ENCODE assay signal across 23 cellular contexts in genomic region chr1:62424412-62424811, GRCh38. TPM values are rescaled to one million over a fixed set of nuclear protein-coding genes. Genes with fewer than 3 reads are reported as not detected.
DNase-seq lines count a peak whose midpoint lies in the region; ATAC-seq, FAIRE-seq and TF ChIP-seq lines count a peak whose summit lies in the region.
"Had no signal": no experiment of that assay in that cellular context is flagged by ENCODE, and none has a peak within 500 bp of the region (broad histone marks: within the 10 kb centered on the region; RNA-seq: fewer than 3 reads in every experiment).

No MANE protein-coding gene starts in this region.

- no peak for FAIRE-seq in K562 (lab: Jason Lieb, UNC)
- FAIRE-seq: frontal cortex had no signal

- no peaks in the 10 kb centered on the region for H4K20me1 ChIP-seq in K562 (replicated peaks; ENCODE audit: control insufficient read depth, insufficient read depth, low read length)

- no peak for TF ChIP-seq EP300 in K562 (IDR thresholded peaks at IDR 0.05; ENCODE audit: low read length)

- no peak overlapping the region for H4K8ac ChIP-seq in mesenchymal stem cell (ENCODE audit: low read length)

- no peak overlapping the region for H3K18ac ChIP-seq in mesenchymal stem cell (ENCODE audit: low read depth in 1 of 2, low read length in 2 of 2)

- H3K27ac ChIP-seq in K562 (ENCODE audit: extremely low read depth, low read depth, low read length) (no peak overlapping the region), mesenchymal stem cell (ENCODE audit: low read length, poor library complexity, severe bottlenecking) (no peak overlapping the region)
- H3K27ac ChIP-seq: colonic mucosa, psoas muscle, SJSA1 had no signal

- no peaks in the 10 kb centered on the region for H3K9me3 Mint-ChIP-seq in stimulated activated effector memory CD8-positive, alpha-beta T cell treated with anti-CD3 and anti-CD28 coated beads, Interleukin-12 subunit alpha, Interleukin-12 subunit beta, amount 100 ng/mL, for 72 hours
- H3K9me3 Mint-ChIP-seq in T-helper 2 cell treated with Interferon-gamma antibody and Interleukin-4, amounts not matched to agents 5 μg/mL and 100 μg/mL, for 36 hours: no peaks in the 10 kb centered on the region
- H3K9me3 Mint-ChIP-seq: activated T-cell treated with anti-CD3 and anti-CD28 coated beads, Interleukin-2, amount 50 U/mL, for 72 hours; CD4-positive, alpha-beta T cell had no signal

- DNase-seq in AG20443 (ENCODE audit: low spot score): peak; percentile 40
- peak; percentile 12 for DNase-seq in HFF-Myc (ENCODE audit: extremely low read depth, low read depth)
- peak in 2 of 4 experiments; percentile 12 to 29 for DNase-seq in K562 (ENCODE audit: extremely low read depth in 1 of 4, low spot score in 3 of 4)
- no peak for DNase-seq in mesenchymal stem cell
- no peak for DNase-seq in stimulated activated effector memory CD8-positive, alpha-beta T cell treated with anti-CD3 and anti-CD28 coated beads, Interleukin-12 subunit alpha, Interleukin-12 subunit beta, amount 100 ng/mL, for 72 hours (ENCODE audit: low spot score in 2 of 2)
- DNase-seq in cardiac septum (ENCODE audit: low spot score): no peak
- DNase-seq in T-helper 2 cell treated with Interferon-gamma antibody and Interleukin-4, amounts not matched to agents 5 μg/mL and 100 μg/mL, for 36 hours (ENCODE audit: low spot score): no peak
- DNase-seq: activated CD8-positive, alpha-beta memory T cell treated with anti-CD3 and anti-CD28 coated beads for 24 hours; activated T-cell treated with anti-CD3 and anti-CD28 coated beads, Interleukin-2, amount 50 U/mL, for 72 hours; CD4-positive, alpha-beta T cell; colonic mucosa; left cardiac atrium; MM.1S; NCI-H1694 treated with DMSO at 0.1 percent for 48 hours; NCI-H2227 treated with DMSO at 0.1 percent for 48 hours; psoas muscle; stimulated activated CD4-positive, alpha-beta T cell treated with anti-CD3 and anti-CD28 coated beads, Interleukin-4, amount 100 ng/mL, for 4 hours had no signal

- TF ChIP-seq CTCF in HFF-Myc (IDR thresholded peaks at IDR 0.05; ENCODE audit: low read depth, low read length, missing control alignments) (no peak), K562 (IDR thresholded peaks at IDR 0.05 in 2 of 3, conservative IDR thresholded peaks at IDR 0.05 in 1 of 3; ENCODE audit: insufficient read depth in 2 of 3, low read depth in 1 of 3, low read length in 3 of 3) (no peak)

- H3K4me3 ChIP-seq in HFF-Myc (replicated peaks; ENCODE audit: low read depth, low read length) (no peak overlapping the region), K562 (no peak overlapping the region), mesenchymal stem cell (ENCODE audit: insufficient read depth in 1 of 2, low read depth in 1 of 2, low read length in 2 of 2) (no peak overlapping the region)
- H3K4me3 ChIP-seq: colonic mucosa, psoas muscle, SJSA1 had no signal

- no peak overlapping the region for H2BK5ac ChIP-seq in mesenchymal stem cell (ENCODE audit: low read depth, low read length, poor library complexity, severe bottlenecking)

- no peaks in the 10 kb centered on the region for H3K36me3 Mint-ChIP-seq in stimulated activated effector memory CD8-positive, alpha-beta T cell treated with anti-CD3 and anti-CD28 coated beads, Interleukin-12 subunit alpha, Interleukin-12 subunit beta, amount 100 ng/mL, for 72 hours
- no peaks in the 10 kb centered on the region for H3K36me3 Mint-ChIP-seq in T-helper 2 cell treated with Interferon-gamma antibody and Interleukin-4, amounts not matched to agents 5 μg/mL and 100 μg/mL, for 36 hours (ENCODE audit: low read depth)
- H3K36me3 Mint-ChIP-seq: activated naive CD8-positive, alpha-beta T cell; mesothelial cell of epicardium had no signal

- peaks cover 0 to 13% of the 10 kb centered on the region in 2 experiments; a peak in 2 of 5 replicates for H3K4me1 ChIP-seq in K562 (replicated peaks in 1 of 2; ENCODE audit: control insufficient read depth in 2 of 2, insufficient read depth in 2 of 2, low read length in 2 of 2)
- peaks cover 6% of the 10 kb centered on the region for H3K4me1 ChIP-seq in mesenchymal stem cell (ENCODE audit: control insufficient read depth, insufficient read depth, low read depth, low read length)
- H3K4me1 ChIP-seq: colonic mucosa, psoas muscle had no signal

- no peaks in the 10 kb centered on the region for H3K9me1 ChIP-seq in K562 (ENCODE audit: control insufficient read depth, insufficient read depth, low read length)

- TF ChIP-seq RAD21 in K562 (CRISPR knock-in tag; conservative IDR thresholded peaks at IDR 0.05 in 1 of 2, IDR thresholded peaks at IDR 0.05 in 1 of 2): no peak

- intact Hi-C loops in K562 (cut with micrococcal nuclease) (no loop called here), cardiac septum (cut with DNase I) (no loop called here)

- no peaks in the 10 kb centered on the region for H3K4me1 Mint-ChIP-seq in stimulated activated effector memory CD8-positive, alpha-beta T cell treated with anti-CD3 and anti-CD28 coated beads, Interleukin-12 subunit alpha, Interleukin-12 subunit beta, amount 100 ng/mL, for 72 hours
- H3K4me1 Mint-ChIP-seq in T-helper 2 cell treated with Interferon-gamma antibody and Interleukin-4, amounts not matched to agents 5 μg/mL and 100 μg/mL, for 36 hours (ENCODE audit: low read depth): no peaks in the 10 kb centered on the region

- no peak overlapping the region for H3K27ac Mint-ChIP-seq in stimulated activated effector memory CD8-positive, alpha-beta T cell treated with anti-CD3 and anti-CD28 coated beads, Interleukin-12 subunit alpha, Interleukin-12 subunit beta, amount 100 ng/mL, for 72 hours
- H3K27ac Mint-ChIP-seq in T-helper 2 cell treated with Interferon-gamma antibody and Interleukin-4, amounts not matched to agents 5 μg/mL and 100 μg/mL, for 36 hours: no peak overlapping the region
- H3K27ac Mint-ChIP-seq: activated naive CD8-positive, alpha-beta T cell; activated T-cell treated with anti-CD3 and anti-CD28 coated beads, Interleukin-2, amount 50 U/mL, for 72 hours; CD4-positive, alpha-beta T cell; mesothelial cell of epicardium had no signal

- peak overlapping the region in 1 of 2 experiments; percentile 16 for H3K4ac ChIP-seq in mesenchymal stem cell (ENCODE audit: low read depth in 1 of 2, low read length in 2 of 2)

- 0 out of 2 replicates have a peak overlapping the region, but pooled peaks have one; percentile 3 for H2AFZ ChIP-seq in K562 (ENCODE audit: low read depth, low read length)
- H2AFZ ChIP-seq in mesenchymal stem cell (ENCODE audit: low read depth, low read length): peak overlapping the region; percentile 61

- H3K14ac ChIP-seq in mesenchymal stem cell (ENCODE audit: low read length in 2 of 2): no peak overlapping the region

- H4K91ac ChIP-seq in mesenchymal stem cell (ENCODE audit: low read length): no peak overlapping the region

- CTCF ChIA-PET in K562 (lab: Yijun Ruan, JAX; ENCODE audit: low intra/inter-chr PET ratio): no interaction called here

- H2BK12ac ChIP-seq in mesenchymal stem cell (ENCODE audit: low read length in 2 of 2): no peak overlapping the region

- no peaks in the 10 kb centered on the region for H3K9me3 ChIP-seq in K562 (replicated peaks; ENCODE audit: control insufficient read depth, insufficient read depth, low read depth, low read length)
- no peaks in the 10 kb centered on the region for H3K9me3 ChIP-seq in mesenchymal stem cell (ENCODE audit: control insufficient read depth, low read length)
- H3K9me3 ChIP-seq: colonic mucosa, psoas muscle, SJSA1 had no signal

- no peaks in the 10 kb centered on the region for H3K79me1 ChIP-seq in mesenchymal stem cell (replicated peaks; ENCODE audit: low read length, poor library complexity, severe bottlenecking)

- no peak overlapping the region for H3K23ac ChIP-seq in mesenchymal stem cell (ENCODE audit: low read length in 2 of 2)

- H3K9ac ChIP-seq in K562 (ENCODE audit: insufficient read depth in 1 of 2, low read depth in 2 of 2, low read length in 2 of 2): no peak overlapping the region
- no peak overlapping the region for H3K9ac ChIP-seq in mesenchymal stem cell (ENCODE audit: low read length)

- POLR2A ChIA-PET in K562 (lab: Yijun Ruan, JAX): interaction anchor here (0.6 to 2.4 kb wide), 3 partner anchors 8 to 79 kb away, joined by 3 to 7 read pairs (median 6); no protein-coding TSS in a partner anchor

- no peak overlapping the region for H2BK120ac ChIP-seq in mesenchymal stem cell (ENCODE audit: low read depth, low read length)

- ATAC-seq in K562 (peak; percentile 82), GM18870 (IDR thresholded peaks at IDR 0.05; ENCODE audit: unreplicated experiment) (no peak)
- ATAC-seq in stimulated activated effector memory CD8-positive, alpha-beta T cell treated with anti-CD3 and anti-CD28 coated beads, Interleukin-12 subunit alpha, Interleukin-12 subunit beta, amount 100 ng/mL, for 72 hours: no peak
- ATAC-seq: activated CD4-positive, CD25-positive, alpha-beta regulatory T cell treated with anti-CD3 and anti-CD28 coated beads, Interleukin-2, amount 50 U/mL, for 24 hours; activated T-cell treated with anti-CD3 and anti-CD28 coated beads, Interleukin-2, amount 50 U/mL, for 72 hours; left cardiac atrium; psoas muscle had no signal

- no peak overlapping the region for H3K4me3 Mint-ChIP-seq in stimulated activated effector memory CD8-positive, alpha-beta T cell treated with anti-CD3 and anti-CD28 coated beads, Interleukin-12 subunit alpha, Interleukin-12 subunit beta, amount 100 ng/mL, for 72 hours
- H3K4me3 Mint-ChIP-seq in T-helper 2 cell treated with Interferon-gamma antibody and Interleukin-4, amounts not matched to agents 5 μg/mL and 100 μg/mL, for 36 hours: no peak overlapping the region
- H3K4me3 Mint-ChIP-seq: activated naive CD8-positive, alpha-beta T cell; activated T-cell treated with anti-CD3 and anti-CD28 coated beads, Interleukin-2, amount 50 U/mL, for 72 hours; CD4-positive, alpha-beta T cell; mesothelial cell of epicardium had no signal

- H2BK15ac ChIP-seq in mesenchymal stem cell (ENCODE audit: low read depth, poor library complexity, severe bottlenecking): no peak overlapping the region

- no peaks in the 10 kb centered on the region for H3K79me2 ChIP-seq in K562 (ENCODE audit: control insufficient read depth, insufficient read depth, low read length)

- peaks cover 18% of the 10 kb centered on the region for H3K27me3 Mint-ChIP-seq in T-helper 2 cell treated with Interferon-gamma antibody and Interleukin-4, amounts not matched to agents 5 μg/mL and 100 μg/mL, for 36 hours (ENCODE audit: low read depth)
- H3K27me3 Mint-ChIP-seq: activated naive CD8-positive, alpha-beta T cell had no signal

- H3K27me3 ChIP-seq in K562 (ENCODE audit: control insufficient read depth in 2 of 2, insufficient read depth in 2 of 2, low read length in 2 of 2) (peaks cover under 1 to 7% of the 10 kb centered on the region in 2 experiments; a peak in 1 of 5 replicates), mesenchymal stem cell (ENCODE audit: control insufficient read depth in 1 of 2, insufficient read depth in 1 of 2, low read length in 2 of 2) (no peaks in the 10 kb centered on the region)
- H3K27me3 ChIP-seq: colonic mucosa, SJSA1 had no signal

- in situ Hi-C loops in K562 (cut with MboI): no loop called here

- no TSS peak for BruUV-seq in K562 (replicated peaks; lab: Mats Ljungman, UMichigan)

- no peak overlapping the region for H2AK5ac ChIP-seq in mesenchymal stem cell (ENCODE audit: low read length, severe bottlenecking)

- WGBS in K562 (ENCODE audit: insufficient coverage, low coverage, missing lambda C conversion rate): 2% methylated on average over 4 of the region's 4 CpGs
- 73% methylated on average over 4 of the region's 4 CpGs for WGBS in mesenchymal stem cell

- H3K4me2 ChIP-seq in K562 (ENCODE audit: insufficient read depth, low read length) (no peak overlapping the region), mesenchymal stem cell (ENCODE audit: low read length, poor library complexity, severe bottlenecking) (peak overlapping the region; percentile 22)

- no peak for TF ChIP-seq POLR2A in K562 (conservative IDR thresholded peaks at IDR 0.05)

- H3K36me3 ChIP-seq in K562 (ENCODE audit: control insufficient read depth, insufficient read depth, low read length): no peaks in the 10 kb centered on the region
- H3K36me3 ChIP-seq in mesenchymal stem cell (ENCODE audit: control insufficient read depth in 1 of 2, insufficient read depth in 2 of 2, low read depth in 1 of 2, low read length in 2 of 2): no peaks in the 10 kb centered on the region
- H3K36me3 ChIP-seq: colonic mucosa, SJSA1 had no signal

RNA-seq across cellular contexts. Expression of gene USP1, which starts 12.4 kb away (rescaled TPM):
- total RNA-seq in K562 (2011; cell fraction: chromatin; rRNA removed; ENCODE audit: low replicate concordance): 6.1 and 33.1 TPM in 2 replicates
- total RNA-seq in K562 (2011; cell fraction: nucleolus; rRNA removed): 6.6 and 6.7 TPM in 2 replicates
- total RNA-seq in K562 (2011; cell fraction: nucleoplasm; rRNA removed): 13.1 and 21.0 TPM in 2 replicates
- total RNA-seq in K562 (2014; rRNA removed) (50.5 and 51.7 TPM in 2 replicates), K562 (2014; rRNA removed; fragmentation: Illumina TruSeq; extraction: Trizol) (87.9 and 109 TPM in 2 replicates), K562 (2015; rRNA removed; fragmentation: Illumina TruSeq; extraction: Trizol) (80.6 and 85.8 TPM in 2 replicates), K562 (2021) (52.4 and 59.4 TPM in 2 replicates), cardiac septum (15.0 TPM)
- polyA plus RNA-seq in K562 (2011; rRNA removed) (21.1 and 30.6 TPM in 2 replicates), K562 (2014; fragmentation: Illumina TruSeq; extraction: Trizol) (63.1 and 66.5 TPM in 2 replicates), K562 (2014; fragmentation: Nextera tagmentation; extraction: Ambion mirVana) (10 to 100 TPM; 27.3 to 29.8 TPM), K562 (2014; rRNA removed) (33.5 and 36.2 TPM in 2 replicates)
- 6.6 and 8.9 TPM in 2 replicates for polyA plus RNA-seq in K562 (2011; cell fraction: cytosol; rRNA removed)
- polyA plus RNA-seq in K562 (2011; cell fraction: nucleus; rRNA removed): 6.4 and 8.3 TPM in 2 replicates
- 36.8 and 39.4 TPM in 2 replicates for polyA plus RNA-seq in K562 (2012)
- polyA minus RNA-seq in K562 (2011; rRNA and poly(A)+ RNA removed): 37.4 and 48.2 TPM in 2 replicates
- 20.0 and 23.4 TPM in 2 replicates for polyA minus RNA-seq in K562 (2011; cell fraction: cytosol; rRNA and poly(A)+ RNA removed)
- 8.1 and 13.9 TPM in 2 replicates for polyA minus RNA-seq in K562 (2011; cell fraction: nucleus; rRNA and poly(A)+ RNA removed)
- 12.2 TPM for polyA plus RNA-seq in mesenchymal stem cell (2013, experiment 1 of 2)
- 12.7 TPM for polyA plus RNA-seq in mesenchymal stem cell (2013, experiment 2 of 2)

Comparison
In these comparisons a context has a peak if more than half of its experiments do, and no peak if none do; other contexts are left out.
1. DNase-seq: peak in AG20443 (single experiment) and HFF-Myc (single experiment); none in mesenchymal stem cell (single experiment), stimulated activated effector memory CD8-positive, alpha-beta T cell treated with anti-CD3 and anti-CD28 coated beads, Interleukin-12 subunit alpha, Interleukin-12 subunit beta, amount 100 ng/mL, for 72 hours (0 of 2), cardiac septum (single experiment) and T-helper 2 cell treated with Interferon-gamma antibody and Interleukin-4, amounts not matched to agents 5 μg/mL and 100 μg/mL, for 36 hours (single experiment).